Comparison of ENCODE assay signal across 6 cellular contexts in the genomic region with DNA sequence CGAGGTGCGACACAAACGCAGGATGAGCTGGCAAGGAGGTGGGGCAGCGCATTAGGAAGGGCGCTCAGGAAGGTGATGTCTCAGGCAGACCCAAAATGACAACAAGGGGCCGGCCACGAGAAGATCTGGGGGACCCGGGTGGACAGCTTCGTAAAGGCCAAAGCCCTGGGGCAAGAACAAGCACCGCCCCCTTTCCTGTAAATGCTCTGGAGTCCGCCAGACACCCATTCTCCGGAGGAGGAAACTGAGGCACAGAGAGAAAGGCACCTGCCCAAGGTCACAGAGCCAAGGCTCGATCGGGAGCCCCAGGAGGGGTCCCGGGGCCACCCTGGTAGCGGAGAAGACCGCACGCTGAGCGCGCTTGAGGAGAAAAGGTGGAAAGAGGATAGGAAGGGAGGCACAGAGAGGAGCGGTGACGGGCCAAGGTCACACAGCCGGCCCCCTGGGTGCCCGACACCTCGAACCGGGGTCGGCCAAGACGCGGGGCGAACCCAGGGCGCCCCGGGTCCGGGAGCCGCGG. TPM values are rescaled to one million over a fixed set of nuclear protein-coding genes. Genes with fewer than 3 reads are reported as not detected.
DNase-seq lines count a peak whose midpoint lies in the region; ATAC-seq and TF ChIP-seq lines count a peak whose summit lies in the region.

No MANE protein-coding gene starts in this region.

- no peak for ATAC-seq in activated naive CD4-positive, alpha-beta T cell treated with anti-CD3 and anti-CD28 coated beads, Interleukin-2, amount 50 U/mL, for 72 hours
- ATAC-seq in GM18907 (IDR thresholded peaks at IDR 0.05; ENCODE audit: unreplicated experiment) (no peak), HG02981 (IDR thresholded peaks at IDR 0.05; ENCODE audit: unreplicated experiment) (no peak)

- H3K4me3 ChIP-seq in HL-60 (replicated peaks; ENCODE audit: insufficient read depth, low read length) (peak overlapping the region; percentile 82), mesodermal cell (ENCODE audit: extremely low read depth, insufficient read depth, low read length, poor library complexity, severe bottlenecking) (peak overlapping the region; percentile 100)

- DNase-seq in HL-60 (ENCODE audit: low read depth in 1 of 2, low spot score in 1 of 2) = no peak
- peak; percentile 14 to 56 for DNase-seq in activated naive CD4-positive, alpha-beta T cell treated with anti-CD3 and anti-CD28 coated beads, Interleukin-2, amount 50 U/mL, for 72 hours (ENCODE audit: low spot score in 2 of 2)
- no peak for DNase-seq in putamen (ENCODE audit: low spot score)

- peaks cover 31% of the 10 kb centered on the region for H3K4me1 ChIP-seq in mesodermal cell (ENCODE audit: control insufficient read depth, insufficient read depth, low read length, poor library complexity, severe bottlenecking)

- H3K27ac ChIP-seq in HL-60 (replicated peaks) = peak overlapping the region; percentile 96
- peak overlapping the region; percentile 95 for H3K27ac ChIP-seq in mesodermal cell (ENCODE audit: low read depth, low read length, severe bottlenecking)

- no peaks in the 10 kb centered on the region for H3K9me3 Mint-ChIP-seq in activated naive CD4-positive, alpha-beta T cell treated with anti-CD3 and anti-CD28 coated beads, Interleukin-2, amount 50 U/mL, for 72 hours

- H3K36me3 Mint-ChIP-seq in activated naive CD4-positive, alpha-beta T cell treated with anti-CD3 and anti-CD28 coated beads, Interleukin-2, amount 50 U/mL, for 72 hours = peaks cover 65 to 83% of the 10 kb centered on the region in 2 donors

- H3K36me3 ChIP-seq in mesodermal cell (ENCODE audit: control insufficient read depth, insufficient read depth, low read length) = peaks cover 66% of the 10 kb centered on the region

- peak overlapping the region; percentile 98 to 100 for H3K27ac Mint-ChIP-seq in activated naive CD4-positive, alpha-beta T cell treated with anti-CD3 and anti-CD28 coated beads, Interleukin-2, amount 50 U/mL, for 72 hours

- H3K9me3 ChIP-seq in mesodermal cell (ENCODE audit: control insufficient read depth, low read length) = no peaks in the 10 kb centered on the region

- TF ChIP-seq CTCF in HL-60 (IDR thresholded peaks at IDR 0.05; ENCODE audit: insufficient read depth, low read length) = no peak

- no peaks in the 10 kb centered on the region for H3K27me3 ChIP-seq in HL-60 (ENCODE audit: insufficient read depth, poor library complexity, severe bottlenecking)

- 1% methylated on average over 32 to 35 of the region's 35 CpGs for WGBS in mesodermal cell (ENCODE audit: insufficient coverage in 2 of 2), 2 experiments

RNA-seq across cellular contexts. Expression of a gene that starts 0.6 kb away (rescaled TPM):
- total RNA-seq in activated naive CD4-positive, alpha-beta T cell treated with anti-CD3 and anti-CD28 coated beads, Interleukin-2, amount 50 U/mL, for 72 hours = 100 to 1,000 TPM; 107 to 233 TPM
- 34.8 TPM for polyA plus RNA-seq in mesodermal cell (2013, experiment 1 of 2)
- 33.0 TPM for polyA plus RNA-seq in mesodermal cell (2013, experiment 2 of 2)

RNA-seq across cellular contexts. Expression of a gene that starts 0.9 kb away (rescaled TPM):
- total RNA-seq in activated naive CD4-positive, alpha-beta T cell treated with anti-CD3 and anti-CD28 coated beads, Interleukin-2, amount 50 U/mL, for 72 hours = 100 to 1,000 TPM; 127 to 154 TPM
- polyA plus RNA-seq in mesodermal cell (2013, experiment 1 of 2) = 67.5 TPM
- 70.8 TPM for polyA plus RNA-seq in mesodermal cell (2013, experiment 2 of 2)

RNA-seq across cellular contexts. Expression of a gene that starts 54.3 kb away (rescaled TPM):
- total RNA-seq in activated naive CD4-positive, alpha-beta T cell treated with anti-CD3 and anti-CD28 coated beads, Interleukin-2, amount 50 U/mL, for 72 hours = 1 to 10 TPM in 1 of 2 donors, under 1 TPM in 1; 0.82 to 1.7 TPM
- polyA plus RNA-seq in mesodermal cell (2013, experiment 1 of 2) = 0.63 TPM
- polyA plus RNA-seq in mesodermal cell (2013, experiment 2 of 2) = 0.56 TPM

RNA-seq across cellular contexts. Expression of a gene that starts 58.3 kb away (rescaled TPM):
- 10 to 100 TPM; 32.0 to 47.2 TPM for total RNA-seq in activated naive CD4-positive, alpha-beta T cell treated with anti-CD3 and anti-CD28 coated beads, Interleukin-2, amount 50 U/mL, for 72 hours
- polyA plus RNA-seq in mesodermal cell (2013, experiment 1 of 2) = 32.5 TPM
- polyA plus RNA-seq in mesodermal cell (2013, experiment 2 of 2) = 27.0 TPM

RNA-seq across cellular contexts. Expression of a gene that starts 58.8 kb away (rescaled TPM):
- total RNA-seq in activated naive CD4-positive, alpha-beta T cell treated with anti-CD3 and anti-CD28 coated beads, Interleukin-2, amount 50 U/mL, for 72 hours = 1 to 10 TPM; 3.2 to 5.2 TPM
- polyA plus RNA-seq in mesodermal cell (2013, experiment 1 of 2) = 28.3 TPM
- polyA plus RNA-seq in mesodermal cell (2013, experiment 2 of 2) = 23.2 TPM

Comparison
In these comparisons a context has a peak if more than half of its experiments do, and no peak if none do; other contexts are left out.
1. DNase-seq: peak in activated naive CD4-positive, alpha-beta T cell treated with anti-CD3 and anti-CD28 coated beads, Interleukin-2, amount 50 U/mL, for 72 hours (2 of 2); none in HL-60 (0 of 2) and putamen (single experiment).